8 cellular contexts compared by ENCODE assay signal in genomic region chr19:19552811-19553210, GRCh38. TPM values are rescaled to one million over a fixed set of nuclear protein-coding genes. Genes with fewer than 3 reads are reported as not detected.
DNase-seq lines count a peak whose midpoint lies in the region; TF ChIP-seq lines count a peak whose summit lies in the region.

No MANE protein-coding gene starts in this region.

- no peak for TF ChIP-seq EP300 in sigmoid colon (IDR thresholded peaks at IDR 0.05)

- H3K9me3 ChIP-seq in smooth muscle cell (replicated peaks; ENCODE audit: low read depth) (no peaks in the 10 kb centered on the region), sigmoid colon (no peaks in the 10 kb centered on the region)

- H3K27ac Mint-ChIP-seq in endothelial cell (ENCODE audit: unreplicated experiment), result no peak overlapping the region

- no peak overlapping the region for H2AFZ ChIP-seq in smooth muscle cell (ENCODE audit: low read depth)

- H3K9me3 Mint-ChIP-seq in endothelial cell (ENCODE audit: unreplicated experiment), result no peaks in the 10 kb centered on the region

- H3K27ac ChIP-seq in smooth muscle cell (ENCODE audit: low read depth), result no peak overlapping the region
- no peak overlapping the region for H3K27ac ChIP-seq in sigmoid colon

- no peak for TF ChIP-seq POLR2A in sigmoid colon (IDR thresholded peaks at IDR 0.05)

- no peak overlapping the region for H3K4me3 Mint-ChIP-seq in endothelial cell (ENCODE audit: unreplicated experiment)

- no peaks in the 10 kb centered on the region for H3K79me2 ChIP-seq in smooth muscle cell (ENCODE audit: low read depth)

- TF ChIP-seq CTCF in endothelial cell (IDR thresholded peaks at IDR 0.05; ENCODE audit: unreplicated experiment), result peak; percentile 76
- TF ChIP-seq CTCF in smooth muscle cell (IDR thresholded peaks at IDR 0.05; ENCODE audit: borderline replicate concordance, insufficient read depth, poor library complexity, severe bottlenecking), result peak; percentile 60
- TF ChIP-seq CTCF in sigmoid colon (IDR thresholded peaks at IDR 0.05), result peak in 2 of 4 experiments; percentile 2 to 18

- peak; percentile 36 for DNase-seq in activated CD4-positive, alpha-beta T cell treated with anti-CD3 and anti-CD28 coated beads, Interleukin-2, amount 50 U/mL, for 1 hour
- no peak for DNase-seq in activated CD4-positive, alpha-beta T cell treated with anti-CD3 and anti-CD28 coated beads for 4 hours
- DNase-seq in NCI-H460 (ENCODE audit: extremely low read depth, low read depth), result peak; percentile 28
- peak; percentile 77 for DNase-seq in endothelial cell (ENCODE audit: low spot score)
- DNase-seq in smooth muscle cell (lab: John Stamatoyannopoulos, UW; ENCODE audit: unreplicated experiment), result no peak
- DNase-seq in sigmoid colon, result no peak
- DNase-seq in nucleus accumbens (lab: John Stamatoyannopoulos, UW), result no peak
- no peak for DNase-seq in globus pallidus (ENCODE audit: low spot score)

- H3F3A ChIP-seq in smooth muscle cell (ENCODE audit: low read depth), result no peaks in the 10 kb centered on the region

- H3K4me1 ChIP-seq in smooth muscle cell (ENCODE audit: low read depth) (peaks cover 12% of the 10 kb centered on the region), sigmoid colon (no peaks in the 10 kb centered on the region)

- H3K27me3 ChIP-seq in smooth muscle cell (ENCODE audit: low read depth) (no peaks in the 10 kb centered on the region), sigmoid colon (peaks cover 0 to 31% (median 16%) of the 10 kb centered on the region in 3 donors)

- H3K4me2 ChIP-seq in smooth muscle cell, result no peak overlapping the region

- 61% methylated on average over 6 of the region's 6 CpGs for WGBS in smooth muscle cell (ENCODE audit: low lambda C conversion rate)
- WGBS in sigmoid colon, 2 donors, result 43 to 59% methylated on average over 6 of the region's 6 CpGs

- no peaks in the 10 kb centered on the region for H4K20me1 ChIP-seq in smooth muscle cell (ENCODE audit: low read depth)

- H3K4me3 ChIP-seq in smooth muscle cell (no peak overlapping the region), sigmoid colon (no peak overlapping the region)

- H3K9ac ChIP-seq in smooth muscle cell (ENCODE audit: low read depth), result no peak overlapping the region

- no peaks in the 10 kb centered on the region for H3K36me3 ChIP-seq in smooth muscle cell (ENCODE audit: low read depth)
- H3K36me3 ChIP-seq in sigmoid colon, result no peaks in the 10 kb centered on the region

- no peaks in the 10 kb centered on the region for H3K4me1 Mint-ChIP-seq in endothelial cell (ENCODE audit: unreplicated experiment)

- peaks cover 4% of the 10 kb centered on the region for H3K36me3 Mint-ChIP-seq in endothelial cell (ENCODE audit: low read depth, unreplicated experiment)

- intact Hi-C loops in sigmoid colon (cut with DNase I), result no loop called here

- H3K27me3 Mint-ChIP-seq in endothelial cell (ENCODE audit: unreplicated experiment), result peaks cover 6% of the 10 kb centered on the region

RNA-seq across cellular contexts. Expression of gene CILP2, which starts 14.7 kb away (rescaled TPM):
- total RNA-seq in NCI-H460 (2014; rRNA removed; shearing (Covaris generic)), result 0.02 and 0.12 TPM in 2 replicates
- 0.07 TPM in 1 of 2 replicates, not detected in the other for polyA plus RNA-seq in NCI-H460 (2014; cell fraction: nucleus; rRNA removed)
- total RNA-seq in endothelial cell (ENCODE audit: unreplicated experiment) (0.23 TPM), smooth muscle cell (27.2 and 31.0 TPM in 2 replicates), sigmoid colon (under 1 TPM in 1 of 4 donors, not detected in 3; 0.16 TPM)
- polyA plus RNA-seq in smooth muscle cell (62.2 and 95.0 TPM in 2 replicates), sigmoid colon (under 1 TPM in 1 of 3 donors, not detected in 2; 0.29 TPM)

RNA-seq across cellular contexts. Expression of gene YJEFN3, which starts 24.1 kb away (rescaled TPM):
- 1.3 and 2.5 TPM in 2 replicates for total RNA-seq in NCI-H460 (2014; rRNA removed; shearing (Covaris generic))
- polyA plus RNA-seq in NCI-H460 (2014; cell fraction: nucleus; rRNA removed), result 5.0 and 8.0 TPM in 2 replicates
- total RNA-seq in endothelial cell (ENCODE audit: unreplicated experiment), result 5.2 TPM
- 2.2 TPM in 2 replicates for total RNA-seq in smooth muscle cell
- 5.8 and 11.1 TPM in 2 replicates for polyA plus RNA-seq in smooth muscle cell
- 1 to 10 TPM in 3 of 4 donors, under 1 TPM in 1; 0.71 to 3.1 (median 1.9) TPM for total RNA-seq in sigmoid colon
- polyA plus RNA-seq in sigmoid colon, result 10 to 100 TPM in 1 of 3 donors, not detected in 2; 14.4 TPM

RNA-seq across cellular contexts. Expression of gene NDUFA13, which starts 36.8 kb away (rescaled TPM):
- 134 and 136 TPM in 2 replicates for total RNA-seq in NCI-H460 (2014; rRNA removed; shearing (Covaris generic))
- polyA plus RNA-seq in NCI-H460 (2014; cell fraction: nucleus; rRNA removed), result 74.0 and 81.4 TPM in 2 replicates
- total RNA-seq in endothelial cell (ENCODE audit: unreplicated experiment) (278 TPM), smooth muscle cell (42.3 and 51.8 TPM in 2 replicates), sigmoid colon (100 to 1,000 TPM in 1 of 4 donors, 10 to 100 TPM in 3; 31.3 to 110 (median 55.4) TPM)
- polyA plus RNA-seq in smooth muscle cell (559 and 575 TPM in 2 replicates), sigmoid colon (100 to 1,000 TPM; 239 to 339 (median 283) TPM)

RNA-seq across cellular contexts. Expression of gene TSSK6, which starts 37.5 kb away (rescaled TPM):
- total RNA-seq in NCI-H460 (2014; rRNA removed; shearing (Covaris generic)), result 2.2 and 3.2 TPM in 2 replicates
- 2.4 and 6.9 TPM in 2 replicates for polyA plus RNA-seq in NCI-H460 (2014; cell fraction: nucleus; rRNA removed)
- total RNA-seq in endothelial cell (ENCODE audit: unreplicated experiment), result 2.7 TPM
- total RNA-seq in smooth muscle cell, result 1.3 and 5.4 TPM in 2 replicates
- 0.31 and 0.49 TPM in 2 replicates for polyA plus RNA-seq in smooth muscle cell
- 1 to 10 TPM; 1.2 to 3.3 (median 1.5) TPM for total RNA-seq in sigmoid colon
- 1 to 10 TPM; 1.2 to 3.0 (median 2.4) TPM for polyA plus RNA-seq in sigmoid colon

Comparison
In these comparisons a context has a peak if more than half of its experiments do, and no peak if none do; other contexts are left out.
1. DNase-seq: peak in activated CD4-positive, alpha-beta T cell treated with anti-CD3 and anti-CD28 coated beads, Interleukin-2, amount 50 U/mL, for 1 hour (single experiment), NCI-H460 (single experiment) and endothelial cell (single experiment); none in activated CD4-positive, alpha-beta T cell treated with anti-CD3 and anti-CD28 coated beads for 4 hours (0 of 2), smooth muscle cell (single experiment), sigmoid colon (single experiment), nucleus accumbens (0 of 56) and globus pallidus (single experiment).
2. RNA of gene CILP2, which starts 14.7 kb away (total RNA-seq): 27.2 to 31.0 TPM in smooth muscle cell; 0.23 TPM in endothelial cell (single experiment), 0.02 to 0.12 TPM in NCI-H460 and 0.16 TPM in sigmoid colon; every median in the first group is over 10 times any median in the second.